ENCODE assay signal across 10 cellular contexts in genomic region chr10:30186371-30186875, GRCh38.
A peak's percentile ranks its signal among the peaks of the same experiment; 100 is the strongest.
DNase-seq lines count a peak whose midpoint lies in the region; ATAC-seq, FAIRE-seq and TF ChIP-seq lines count a peak whose summit lies in the region.
"Had no signal": no experiment of that assay in that cellular context is flagged by ENCODE, and none has a peak within 500 bp of the region (broad histone marks: within the 10 kb centered on the region; RNA-seq: fewer than 3 reads in every experiment).

No MANE protein-coding gene starts in this region.

- peaks cover 12% of the 10 kb centered on the region for H3K27me3 Mint-ChIP-seq in stimulated activated naive CD8-positive, alpha-beta T cell treated with anti-CD3 and anti-CD28 coated beads, Interleukin-15, amount 100 ng/mL, for 72 hours

- H3K9me3 Mint-ChIP-seq in stimulated activated naive CD8-positive, alpha-beta T cell treated with anti-CD3 and anti-CD28 coated beads, Interleukin-15, amount 100 ng/mL, for 72 hours = no peaks in the 10 kb centered on the region
- H3K9me3 Mint-ChIP-seq: activated naive CD4-positive, alpha-beta T cell treated with anti-CD3 and anti-CD28 coated beads, Interleukin-2, amount 50 U/mL, for 24 hours had no signal

- H3K27me3 ChIP-seq in fibroblast of lung (ENCODE audit: control insufficient read depth, insufficient read depth, low read length) (no peaks in the 10 kb centered on the region), HAP-1 (ENCODE audit: low read depth) (no peaks in the 10 kb centered on the region)

- no peak overlapping the region for H2AFZ ChIP-seq in fibroblast of lung (ENCODE audit: low read length)

- peak overlapping the region; percentile 13 for H3K4me2 ChIP-seq in fibroblast of lung (ENCODE audit: extremely low read depth, insufficient read depth, low read length)

- DNase-seq in GM12864 (ENCODE audit: low read depth) = no peak
- DNase-seq in NOMO-1 treated with dmso at 0.1 percent for 144 hours (lab: John Stamatoyannopoulos, UW; ENCODE audit: unreplicated experiment) = peak; percentile 47
- DNase-seq in fibroblast of lung (ENCODE audit: low read depth in 2 of 2) = peak in 1 of 2 donors; percentile 19
- DNase-seq in sciatic nerve (ENCODE audit: low spot score) = no peak
- DNase-seq in H54 (ENCODE audit: insufficient read length, low spot score) = no peak
- no peak for DNase-seq in germinal center (ENCODE audit: low spot score)
- DNase-seq in stimulated activated naive CD8-positive, alpha-beta T cell treated with anti-CD3 and anti-CD28 coated beads, Interleukin-15, amount 100 ng/mL, for 72 hours = no peak
- no peak for DNase-seq in HAP-1 (ENCODE audit: low spot score in 2 of 2)
- DNase-seq: NCI-H2171 treated with DMSO at 0.1 percent for 48 hours had no signal

- no peak for FAIRE-seq in H54 (lab: Jason Lieb, UNC)

- H3K9ac ChIP-seq in fibroblast of lung (ENCODE audit: insufficient read depth, low read length) = no peak overlapping the region

- no peaks in the 10 kb centered on the region for H3K4me1 Mint-ChIP-seq in stimulated activated naive CD8-positive, alpha-beta T cell treated with anti-CD3 and anti-CD28 coated beads, Interleukin-15, amount 100 ng/mL, for 72 hours
- H3K4me1 Mint-ChIP-seq: activated naive CD4-positive, alpha-beta T cell treated with anti-CD3 and anti-CD28 coated beads, Interleukin-2, amount 50 U/mL, for 24 hours had no signal

- in situ Hi-C loops in HAP-1 (cut with MboI; ENCODE audit: low sequenced_read_pairs) = no loop called here

- no peak overlapping the region for H3K27ac ChIP-seq in fibroblast of lung (ENCODE audit: insufficient read depth, low read length)

- H3K4me3 ChIP-seq in GM12864 (ENCODE audit: low read depth, low read length) (peak overlapping the region; percentile 9; the same call in 1 of the 2 replicates), fibroblast of lung (replicated peaks in 1 of 4; ENCODE audit: control extremely low read depth in 1 of 4, insufficient read depth in 1 of 4, low read depth in 3 of 4, low read length in 4 of 4) (no peak overlapping the region), HAP-1 (no peak overlapping the region)

- intact Hi-C loops in sciatic nerve (cut with DNase I) = no loop called here

- no peak overlapping the region for H3K4me3 Mint-ChIP-seq in stimulated activated naive CD8-positive, alpha-beta T cell treated with anti-CD3 and anti-CD28 coated beads, Interleukin-15, amount 100 ng/mL, for 72 hours
- H3K4me3 Mint-ChIP-seq: activated naive CD4-positive, alpha-beta T cell treated with anti-CD3 and anti-CD28 coated beads, Interleukin-2, amount 50 U/mL, for 24 hours had no signal

- TF ChIP-seq POLR2A in H54 (IDR thresholded peaks at IDR 0.05; ENCODE audit: low read depth, low read length) = no peak

- H3K9me3 ChIP-seq in fibroblast of lung (ENCODE audit: control insufficient read depth, insufficient read depth, low read depth, low read length) (no peaks in the 10 kb centered on the region), HAP-1 (no peaks in the 10 kb centered on the region)

- H4K20me1 ChIP-seq in fibroblast of lung (ENCODE audit: control insufficient read depth, extremely low read depth, insufficient read depth, low read length) = no peaks in the 10 kb centered on the region

- peaks cover 20% of the 10 kb centered on the region for H3K4me1 ChIP-seq in fibroblast of lung (ENCODE audit: control insufficient read depth, extremely low read depth, insufficient read depth, low read length)
- H3K4me1 ChIP-seq in HAP-1 = no peaks in the 10 kb centered on the region

- ATAC-seq in sciatic nerve = peak; percentile 36
- ATAC-seq in stimulated activated naive CD8-positive, alpha-beta T cell treated with anti-CD3 and anti-CD28 coated beads, Interleukin-15, amount 100 ng/mL, for 72 hours = no peak

- H3K79me2 ChIP-seq in fibroblast of lung (ENCODE audit: control insufficient read depth, insufficient read depth, low read length) = no peaks in the 10 kb centered on the region

- H3K27ac Mint-ChIP-seq in stimulated activated naive CD8-positive, alpha-beta T cell treated with anti-CD3 and anti-CD28 coated beads, Interleukin-15, amount 100 ng/mL, for 72 hours = no peak overlapping the region
- H3K27ac Mint-ChIP-seq: activated naive CD4-positive, alpha-beta T cell treated with anti-CD3 and anti-CD28 coated beads, Interleukin-2, amount 50 U/mL, for 24 hours had no signal

- TF ChIP-seq CTCF in GM12864 (IDR thresholded peaks at IDR 0.05; ENCODE audit: low read depth, low read length, missing control alignments) (peak; percentile 5), fibroblast of lung (conservative IDR thresholded peaks at IDR 0.05 in 1 of 2, IDR thresholded peaks at IDR 0.05 in 1 of 2; ENCODE audit: low read depth in 1 of 2, low read length in 2 of 2) (peak; percentile 22 to 38)

- H3K36me3 ChIP-seq in fibroblast of lung (ENCODE audit: control insufficient read depth, insufficient read depth, low read length) = no peaks in the 10 kb centered on the region
- H3K36me3 ChIP-seq in HAP-1 (replicated peaks) = no peaks in the 10 kb centered on the region
